ENCODE assay signal across 11 cellular contexts in genomic region chr9:94799578-94800264, GRCh38.
A peak's percentile ranks its signal among the peaks of the same experiment; 100 is the strongest.
DNase-seq lines count a peak whose midpoint lies in the region; ATAC-seq, FAIRE-seq and TF ChIP-seq lines count a peak whose summit lies in the region.
"Had no signal": no experiment of that assay in that cellular context is flagged by ENCODE, and none has a peak within 500 bp of the region (broad histone marks: within the 10 kb centered on the region; RNA-seq: fewer than 3 reads in every experiment).

No MANE protein-coding gene starts in this region.

- no peak overlapping the region for H3K4me3 ChIP-seq in K562
- H3K4me3 ChIP-seq in stomach: no peak overlapping the region
- H3K4me3 ChIP-seq: ovary had no signal

- no peaks in the 10 kb centered on the region for H3K9me1 ChIP-seq in K562 (ENCODE audit: control insufficient read depth, insufficient read depth, low read length)

- TF ChIP-seq CTCF in K562 (IDR thresholded peaks at IDR 0.05 in 2 of 3, conservative IDR thresholded peaks at IDR 0.05 in 1 of 3; ENCODE audit: insufficient read depth in 2 of 3, low read depth in 1 of 3, low read length in 3 of 3) (no peak), stomach (IDR thresholded peaks at IDR 0.05) (no peak)

- H3K9me3 ChIP-seq in K562 (replicated peaks; ENCODE audit: control insufficient read depth, insufficient read depth, low read depth, low read length) (no peaks in the 10 kb centered on the region), stomach (no peaks in the 10 kb centered on the region)
- H3K9me3 ChIP-seq: ovary had no signal

- 65% methylated on average over 9 of the region's 9 CpGs for WGBS in K562 (ENCODE audit: insufficient coverage, low coverage, missing lambda C conversion rate)
- WGBS in stomach, 5 donors: 73 to 81% (median 79%) methylated on average over 9 of the region's 9 CpGs

- no peak overlapping the region for H3K4me2 ChIP-seq in K562 (ENCODE audit: insufficient read depth, low read length)

- in situ Hi-C loops in K562 (cut with MboI): no loop called here

- peak; percentile 34 for DNase-seq in HTR-8/SVneo (ENCODE audit: insufficient read length, low spot score)
- peak in 1 of 4 experiments; percentile 10 for DNase-seq in K562 (ENCODE audit: extremely low read depth in 1 of 4, low spot score in 3 of 4)
- DNase-seq in islet precursor cell: peak; percentile 72
- DNase-seq in stomach: no peak
- DNase-seq in occipital lobe (lab: John Stamatoyannopoulos, UW): no peak
- no peak for DNase-seq in mucosa of gallbladder (ENCODE audit: low spot score)
- no peak for DNase-seq in activated T-cell treated with anti-CD3 and anti-CD28 coated beads, Interleukin-2, amount 50 U/mL, for 24 hours
- DNase-seq: DMS53, ovary had no signal

- no peak overlapping the region for H3K27ac ChIP-seq in K562 (ENCODE audit: extremely low read depth, low read depth, low read length)
- peak overlapping the region in 4 of 5 donors; percentile 55 to 62 (median 62) for H3K27ac ChIP-seq in stomach
- H3K27ac ChIP-seq: ovary had no signal

- H3K9me3 Mint-ChIP-seq in activated T-cell treated with anti-CD3 and anti-CD28 coated beads, Interleukin-2, amount 50 U/mL, for 24 hours: no peaks in the 10 kb centered on the region
- H3K9me3 Mint-ChIP-seq: stimulated activated effector memory CD8-positive, alpha-beta T cell treated with anti-CD3 and anti-CD28 coated beads, Interleukin-12 subunit alpha, Interleukin-12 subunit beta, amount 100 ng/mL, for 72 hours had no signal

- POLR2A ChIA-PET in K562 (lab: Yijun Ruan, JAX): interaction anchor here (0.5 to 0.7 kb wide), 3 partner anchors 159 to 294 kb away, joined by 3 read pairs; no protein-coding TSS in a partner anchor

- TF ChIP-seq RAD21 in K562 (CRISPR knock-in tag; conservative IDR thresholded peaks at IDR 0.05 in 1 of 2, IDR thresholded peaks at IDR 0.05 in 1 of 2): no peak

- CTCF ChIA-PET in K562 (lab: Yijun Ruan, JAX; ENCODE audit: low intra/inter-chr PET ratio): no interaction called here

- no peak for TF ChIP-seq EP300 in K562 (IDR thresholded peaks at IDR 0.05; ENCODE audit: low read length)
- TF ChIP-seq EP300 in stomach (IDR thresholded peaks at IDR 0.05): no peak

- H3K4me1 Mint-ChIP-seq in activated T-cell treated with anti-CD3 and anti-CD28 coated beads, Interleukin-2, amount 50 U/mL, for 24 hours (ENCODE audit: low read depth): peaks cover 28% of the 10 kb centered on the region

- H3K36me3 Mint-ChIP-seq in activated T-cell treated with anti-CD3 and anti-CD28 coated beads, Interleukin-2, amount 50 U/mL, for 24 hours (ENCODE audit: low read depth): peaks cover 64% of the 10 kb centered on the region
- H3K36me3 Mint-ChIP-seq: stimulated activated effector memory CD8-positive, alpha-beta T cell treated with anti-CD3 and anti-CD28 coated beads, Interleukin-12 subunit alpha, Interleukin-12 subunit beta, amount 100 ng/mL, for 72 hours had no signal

- FAIRE-seq in HTR-8/SVneo (lab: Jason Lieb, UNC): no peak
- no peak for FAIRE-seq in K562 (lab: Jason Lieb, UNC)

- no peak overlapping the region for H3K9ac ChIP-seq in K562 (ENCODE audit: insufficient read depth in 1 of 2, low read depth in 2 of 2, low read length in 2 of 2)

- H3K4me3 Mint-ChIP-seq in activated T-cell treated with anti-CD3 and anti-CD28 coated beads, Interleukin-2, amount 50 U/mL, for 24 hours: no peak overlapping the region
- H3K4me3 Mint-ChIP-seq: stimulated activated effector memory CD8-positive, alpha-beta T cell treated with anti-CD3 and anti-CD28 coated beads, Interleukin-12 subunit alpha, Interleukin-12 subunit beta, amount 100 ng/mL, for 72 hours had no signal

- H3K79me2 ChIP-seq in K562 (ENCODE audit: control insufficient read depth, insufficient read depth, low read length): no peaks in the 10 kb centered on the region

- H4K20me1 ChIP-seq in K562 (replicated peaks; ENCODE audit: control insufficient read depth, insufficient read depth, low read length): no peaks in the 10 kb centered on the region

- H3K27me3 Mint-ChIP-seq in activated T-cell treated with anti-CD3 and anti-CD28 coated beads, Interleukin-2, amount 50 U/mL, for 24 hours: no peaks in the 10 kb centered on the region

- H3K36me3 ChIP-seq in K562 (ENCODE audit: control insufficient read depth, insufficient read depth, low read length) (no peaks in the 10 kb centered on the region; the same call in 2 of the 3 replicates), stomach (peaks cover 5 to 11% (median 7%) of the 10 kb centered on the region in 4 donors)
- H3K36me3 ChIP-seq: ovary had no signal

- no peak overlapping the region for H3K27ac Mint-ChIP-seq in activated T-cell treated with anti-CD3 and anti-CD28 coated beads, Interleukin-2, amount 50 U/mL, for 24 hours
- H3K27ac Mint-ChIP-seq: stimulated activated effector memory CD8-positive, alpha-beta T cell treated with anti-CD3 and anti-CD28 coated beads, Interleukin-12 subunit alpha, Interleukin-12 subunit beta, amount 100 ng/mL, for 72 hours had no signal

- ATAC-seq in K562: no peak
- ATAC-seq in HG02678 (IDR thresholded peaks at IDR 0.05; ENCODE audit: unreplicated experiment): no peak
- ATAC-seq: stimulated activated effector memory CD8-positive, alpha-beta T cell treated with anti-CD3 and anti-CD28 coated beads, Interleukin-12 subunit alpha, Interleukin-12 subunit beta, amount 100 ng/mL, for 72 hours had no signal

- H3K4me1 ChIP-seq in K562 (replicated peaks in 1 of 2; ENCODE audit: control insufficient read depth in 2 of 2, insufficient read depth in 2 of 2, low read length in 2 of 2) (no peaks in the 10 kb centered on the region), stomach (peaks cover 8 to 37% (median 20%) of the 10 kb centered on the region in 4 donors)

- TF ChIP-seq POLR2A in K562 (conservative IDR thresholded peaks at IDR 0.05) (no peak), stomach (IDR thresholded peaks at IDR 0.05) (no peak)

- no TSS peak for BruUV-seq in K562 (replicated peaks; lab: Mats Ljungman, UMichigan)

- H3K27me3 ChIP-seq in K562 (ENCODE audit: control insufficient read depth in 2 of 2, insufficient read depth in 2 of 2, low read length in 2 of 2) (no peaks in the 10 kb centered on the region), stomach (no peaks in the 10 kb centered on the region)
- H3K27me3 ChIP-seq: ovary had no signal

- intact Hi-C loops in K562 (cut with micrococcal nuclease) (loop anchor here (5.0 kb wide), 1 partner anchor 78 kb away; no protein-coding TSS in a partner anchor), stomach (cut with DNase I; ENCODE audit: low total_unique reads) (no loop called here)

- H2AFZ ChIP-seq in K562 (ENCODE audit: low read depth, low read length): no peak overlapping the region

TF ChIP-seq in K562, 482 proteins besides CTCF, POLR2A, EP300 and RAD21:
- TF ChIP-seq JUND (IDR thresholded peaks at IDR 0.05; ENCODE audit: borderline replicate concordance, low read depth, low read length): 0 out of 2 replicates have a peak, but pooled peaks have one; percentile 10
- TF ChIP-seq JUND (tag; IDR thresholded peaks at IDR 0.05; ENCODE audit: borderline replicate concordance, low read depth, low read length): no peak
- no peak for TF ChIP-seq HNRNPL (IDR thresholded peaks at IDR 0.05; ENCODE audit: low read depth, low read length)
- TF ChIP-seq RFX1 (IDR thresholded peaks at IDR 0.05): no peak
- no peak for TF ChIP-seq CBFA2T2 (conservative IDR thresholded peaks at IDR 0.05)
- TF ChIP-seq ADNP (tag; IDR thresholded peaks at IDR 0.05): no peak
- TF ChIP-seq, protein P1, sequence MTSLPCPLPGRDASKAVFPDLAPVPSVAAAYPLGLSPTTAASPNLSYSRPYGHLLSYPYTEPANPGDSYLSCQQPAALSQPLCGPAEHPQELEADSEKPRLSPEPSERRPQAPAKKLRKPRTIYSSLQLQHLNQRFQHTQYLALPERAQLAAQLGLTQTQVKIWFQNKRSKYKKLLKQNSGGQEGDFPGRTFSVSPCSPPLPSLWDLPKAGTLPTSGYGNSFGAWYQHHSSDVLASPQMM (CRISPR knock-in tag; IDR thresholded peaks at IDR 0.05): no peak
- TF ChIP-seq FOSL1 (tag; conservative IDR thresholded peaks at IDR 0.05): peak; percentile 75
- no peak for TF ChIP-seq DMBX1 (CRISPR knock-in tag; IDR thresholded peaks at IDR 0.05; ENCODE audit: borderline replicate concordance)

Comparison
In these comparisons a context has a peak if more than half of its experiments do, and no peak if none do; other contexts are left out.
1. DNase-seq: peak in HTR-8/SVneo (single experiment) and islet precursor cell (single experiment); none in stomach (single experiment), occipital lobe (single experiment), mucosa of gallbladder (single experiment) and activated T-cell treated with anti-CD3 and anti-CD28 coated beads, Interleukin-2, amount 50 U/mL, for 24 hours (single experiment).